8 cellular contexts compared by ENCODE assay signal in the genomic region with DNA sequence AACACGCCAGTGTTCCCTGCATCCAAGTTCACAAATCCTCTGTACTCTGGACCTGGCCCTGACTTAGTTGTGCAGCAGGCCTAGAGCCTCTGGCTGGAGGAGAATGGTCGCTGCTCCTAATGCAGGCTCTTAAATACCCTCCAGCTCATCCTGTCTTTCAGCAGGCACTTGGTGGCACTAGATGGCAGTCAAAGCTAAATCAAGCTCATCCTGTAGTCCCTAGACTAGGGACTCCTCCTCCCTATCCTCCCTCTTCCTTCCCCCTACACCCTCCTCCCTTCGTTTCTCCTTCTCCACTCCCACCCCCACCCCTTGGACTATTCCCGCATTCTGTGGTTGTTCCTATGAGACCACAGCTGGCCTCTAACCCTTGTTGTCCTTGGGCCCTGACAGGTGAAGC. TPM values are rescaled to one million over a fixed set of nuclear protein-coding genes. Genes with fewer than 3 reads are reported as not detected.
DNase-seq lines count a peak whose midpoint lies in the region; TF ChIP-seq lines count a peak whose summit lies in the region.

No MANE protein-coding gene starts in this region.

- H3K4me1 ChIP-seq in HEK293 (ENCODE audit: control insufficient read depth, insufficient read depth, low read length), result no peaks in the 10 kb centered on the region
- peaks cover 0 to 2% of the 10 kb centered on the region in 2 experiments; a peak in 1 of 4 replicates for H3K4me1 ChIP-seq in SK-N-SH (ENCODE audit: control insufficient read depth in 1 of 2, insufficient read depth in 2 of 2, low read depth in 1 of 2, low read length in 1 of 2)
- H3K4me1 ChIP-seq in right atrium auricular region, result peaks cover 0 to 16% of the 10 kb centered on the region in 2 donors
- H3K4me1 ChIP-seq in sigmoid colon, result no peaks in the 10 kb centered on the region

- H3K9me2 ChIP-seq in SK-N-SH, result no peaks in the 10 kb centered on the region

- H3K9ac ChIP-seq in SK-N-SH, result no peak overlapping the region

- H3K4me1 Mint-ChIP-seq in activated T-cell treated with anti-CD3 and anti-CD28 coated beads, Interleukin-2, amount 50 U/mL, for 24 hours (ENCODE audit: low read depth), result no peaks in the 10 kb centered on the region

- H3K27me3 ChIP-seq in SK-N-SH (ENCODE audit: insufficient read depth) (no peaks in the 10 kb centered on the region), right atrium auricular region (no peaks in the 10 kb centered on the region), sigmoid colon (no peaks in the 10 kb centered on the region)

- no peak overlapping the region for H3K4me2 ChIP-seq in SK-N-SH

- peak; percentile 72 for TF ChIP-seq RAD21 in SK-N-SH (IDR thresholded peaks at IDR 0.05; ENCODE audit: low read length)

- DNase-seq in AG04449 (ENCODE audit: low read depth, low spot score) (no peak), SK-N-SH (peak; percentile 58), right atrium auricular region (ENCODE audit: low spot score) (no peak), sigmoid colon (no peak), posterior vena cava (ENCODE audit: low spot score) (no peak)
- no peak for DNase-seq in stimulated activated CD4-positive, alpha-beta T cell treated with anti-CD3 and anti-CD28 coated beads, Interleukin-2, amount 100 ng/mL, for 48 hours
- DNase-seq in activated T-cell treated with anti-CD3 and anti-CD28 coated beads, Interleukin-2, amount 50 U/mL, for 24 hours, result no peak

- TF ChIP-seq CTCF in AG04449 (IDR thresholded peaks at IDR 0.05; ENCODE audit: insufficient read depth, low read length, missing control alignments) (peak; percentile 27), HEK293 (tag by site-specific recombination; IDR thresholded peaks at IDR 0.05) (peak; percentile 84), SK-N-SH (IDR thresholded peaks at IDR 0.05) (peak; percentile 30), right atrium auricular region (IDR thresholded peaks at IDR 0.05) (peak in 1 of 2 donors; percentile 34), sigmoid colon (IDR thresholded peaks at IDR 0.05) (peak in 1 of 4 experiments; percentile 13)

- intact Hi-C loops in sigmoid colon (cut with DNase I) (loop anchor here (10.0 kb wide), 1 partner anchor 631 kb away; no protein-coding TSS in a partner anchor), posterior vena cava (cut with DNase I) (no loop called here)

- no peaks in the 10 kb centered on the region for H3K36me3 Mint-ChIP-seq in activated T-cell treated with anti-CD3 and anti-CD28 coated beads, Interleukin-2, amount 50 U/mL, for 24 hours (ENCODE audit: low read depth)

- no peaks in the 10 kb centered on the region for H3F3A ChIP-seq in SK-N-SH (replicated peaks; ENCODE audit: insufficient read depth)

- no peak overlapping the region for H3K4me3 Mint-ChIP-seq in activated T-cell treated with anti-CD3 and anti-CD28 coated beads, Interleukin-2, amount 50 U/mL, for 24 hours

- H2AFZ ChIP-seq in SK-N-SH (ENCODE audit: low read depth), result no peak overlapping the region

- CTCF ChIA-PET in AG04449 (lab: Yijun Ruan, JAX), result interaction anchor here (0.9 kb wide), 1 partner anchor 117 kb away, joined by 3 read pairs; no protein-coding TSS in a partner anchor
- CTCF ChIA-PET in HEK293 (lab: Yijun Ruan, JAX), result interaction anchor here (0.6 to 2.2 kb wide), 10 partner anchors 42 to 917 kb away, joined by 3 to 23 read pairs (median 3); partner anchors contain the start of gene MTR
- CTCF ChIA-PET in SK-N-SH (lab: Yijun Ruan, JAX), result interaction anchor here (0.6 to 2.7 kb wide), 11 partner anchors 10 to 809 kb away, joined by 3 to 14 read pairs (median 4); partner anchors contain the start of gene RYR2

- H3K4me3 ChIP-seq in AG04449 (ENCODE audit: low read depth, low read length) (no peak overlapping the region), HEK293 (ENCODE audit: low read depth, low read length) (no peak overlapping the region), SK-N-SH (ENCODE audit: low read depth in 2 of 2, low read length in 1 of 2) (no peak overlapping the region), right atrium auricular region (no peak overlapping the region), sigmoid colon (no peak overlapping the region)

- H3K9me3 ChIP-seq in HEK293 (ENCODE audit: control insufficient read depth, insufficient read depth, low read depth, low read length) (no peaks in the 10 kb centered on the region), SK-N-SH (no peaks in the 10 kb centered on the region), right atrium auricular region (no peaks in the 10 kb centered on the region), sigmoid colon (no peaks in the 10 kb centered on the region)

- H3K27me3 Mint-ChIP-seq in activated T-cell treated with anti-CD3 and anti-CD28 coated beads, Interleukin-2, amount 50 U/mL, for 24 hours, result peaks cover 12% of the 10 kb centered on the region

- no peak overlapping the region for H3K27ac Mint-ChIP-seq in activated T-cell treated with anti-CD3 and anti-CD28 coated beads, Interleukin-2, amount 50 U/mL, for 24 hours

- POLR2A ChIA-PET in AG04449 (lab: Yijun Ruan, JAX), result no interaction called here
- POLR2A ChIA-PET in HEK293 (lab: Yijun Ruan, JAX), result interaction anchor here (1.5 kb wide), 1 partner anchor 41 kb away, joined by 3 read pairs; the partner anchor contains the start of gene MTR
- POLR2A ChIA-PET in SK-N-SH (lab: Yijun Ruan, JAX), result no interaction called here

- H3K36me3 ChIP-seq in HEK293 (ENCODE audit: control insufficient read depth in 2 of 2, insufficient read depth in 1 of 2, low read length in 2 of 2), result peaks cover 9 to 63% of the 10 kb centered on the region in 2 experiments; a peak in 2 of 3 replicates
- no peaks in the 10 kb centered on the region for H3K36me3 ChIP-seq in SK-N-SH (replicated peaks in 1 of 2; ENCODE audit: control insufficient read depth in 1 of 2, insufficient read depth in 2 of 2, low read length in 1 of 2)
- H3K36me3 ChIP-seq in right atrium auricular region, result peaks cover 82% of the 10 kb centered on the region
- H3K36me3 ChIP-seq in sigmoid colon, result no peaks in the 10 kb centered on the region

- no peaks in the 10 kb centered on the region for H3K9me3 Mint-ChIP-seq in activated T-cell treated with anti-CD3 and anti-CD28 coated beads, Interleukin-2, amount 50 U/mL, for 24 hours

- H4K20me1 ChIP-seq in SK-N-SH (ENCODE audit: insufficient read depth), result no peaks in the 10 kb centered on the region

- TF ChIP-seq EP300 in SK-N-SH (IDR thresholded peaks at IDR 0.05; ENCODE audit: borderline replicate concordance in 1 of 2, low read depth in 1 of 2, low read length in 1 of 2) (no peak), sigmoid colon (IDR thresholded peaks at IDR 0.05) (no peak)

- 68% methylated on average over 4 of the region's 4 CpGs for WGBS in SK-N-SH (ENCODE audit: low lambda C conversion rate)
- 46 to 66% methylated on average over 4 of the region's 4 CpGs for WGBS in sigmoid colon, 2 donors

- no peaks in the 10 kb centered on the region for H3K79me2 ChIP-seq in SK-N-SH (ENCODE audit: insufficient read depth)

- TF ChIP-seq POLR2A in sigmoid colon (IDR thresholded peaks at IDR 0.05), result no peak

- H3K27ac ChIP-seq in HEK293 (ENCODE audit: extremely low read depth, low read depth, low read length) (no peak overlapping the region), SK-N-SH (ENCODE audit: low read depth in 2 of 2, low read length in 1 of 2) (no peak overlapping the region), right atrium auricular region (peak overlapping the region; percentile 47 to 69), sigmoid colon (no peak overlapping the region)

TF ChIP-seq in HEK293, 187 proteins besides CTCF, POLR2A, EP300 and RAD21 (continues in another document):
- TF ChIP-seq, protein P1, sequence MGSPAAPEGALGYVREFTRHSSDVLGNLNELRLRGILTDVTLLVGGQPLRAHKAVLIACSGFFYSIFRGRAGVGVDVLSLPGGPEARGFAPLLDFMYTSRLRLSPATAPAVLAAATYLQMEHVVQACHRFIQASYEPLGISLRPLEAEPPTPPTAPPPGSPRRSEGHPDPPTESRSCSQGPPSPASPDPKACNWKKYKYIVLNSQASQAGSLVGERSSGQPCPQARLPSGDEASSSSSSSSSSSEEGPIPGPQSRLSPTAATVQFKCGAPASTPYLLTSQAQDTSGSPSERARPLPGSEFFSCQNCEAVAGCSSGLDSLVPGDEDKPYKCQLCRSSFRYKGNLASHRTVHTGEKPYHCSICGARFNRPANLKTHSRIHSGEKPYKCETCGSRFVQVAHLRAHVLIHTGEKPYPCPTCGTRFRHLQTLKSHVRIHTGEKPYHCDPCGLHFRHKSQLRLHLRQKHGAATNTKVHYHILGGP (tag by site-specific recombination; IDR thresholded peaks at IDR 0.05), result no peak

TF ChIP-seq in SK-N-SH, 30 proteins besides CTCF, POLR2A, EP300 and RAD21 (continues in another document):
- peak; percentile 34; the same call in 1 of the 2 replicates for TF ChIP-seq SMC3 (IDR thresholded peaks at IDR 0.05; ENCODE audit: low read depth, low read length)
- TF ChIP-seq, protein P2, sequence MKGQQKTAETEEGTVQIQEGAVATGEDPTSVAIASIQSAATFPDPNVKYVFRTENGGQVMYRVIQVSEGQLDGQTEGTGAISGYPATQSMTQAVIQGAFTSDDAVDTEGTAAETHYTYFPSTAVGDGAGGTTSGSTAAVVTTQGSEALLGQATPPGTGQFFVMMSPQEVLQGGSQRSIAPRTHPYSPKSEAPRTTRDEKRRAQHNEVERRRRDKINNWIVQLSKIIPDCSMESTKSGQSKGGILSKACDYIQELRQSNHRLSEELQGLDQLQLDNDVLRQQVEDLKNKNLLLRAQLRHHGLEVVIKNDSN (IDR thresholded peaks at IDR 0.05; ENCODE audit: borderline replicate concordance, low read depth), result no peak
- TF ChIP-seq, protein P3, sequence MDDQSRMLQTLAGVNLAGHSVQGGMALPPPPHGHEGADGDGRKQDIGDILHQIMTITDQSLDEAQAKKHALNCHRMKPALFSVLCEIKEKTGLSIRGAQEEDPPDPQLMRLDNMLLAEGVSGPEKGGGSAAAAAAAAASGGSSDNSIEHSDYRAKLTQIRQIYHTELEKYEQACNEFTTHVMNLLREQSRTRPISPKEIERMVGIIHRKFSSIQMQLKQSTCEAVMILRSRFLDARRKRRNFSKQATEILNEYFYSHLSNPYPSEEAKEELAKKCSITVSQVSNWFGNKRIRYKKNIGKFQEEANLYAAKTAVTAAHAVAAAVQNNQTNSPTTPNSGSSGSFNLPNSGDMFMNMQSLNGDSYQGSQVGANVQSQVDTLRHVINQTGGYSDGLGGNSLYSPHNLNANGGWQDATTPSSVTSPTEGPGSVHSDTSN (IDR thresholded peaks at IDR 0.05), result no peak

RNA-seq across cellular contexts. Expression of gene MTR, which starts 41.5 kb away (rescaled TPM):
- 5.4 and 7.3 TPM in 2 replicates for polyA plus RNA-seq in SK-N-SH (2012; rRNA removed)
- polyA plus RNA-seq in SK-N-SH (2012; cell fraction: cytosol; rRNA removed), result 5.5 and 5.6 TPM in 2 replicates
- polyA plus RNA-seq in SK-N-SH (2012; cell fraction: nucleus; rRNA removed), result 12.2 and 17.0 TPM in 2 replicates
- total RNA-seq in right atrium auricular region, result 10 to 100 TPM; 21.8 to 30.4 TPM
- 10 to 100 TPM; 28.2 to 38.4 (median 30.7) TPM for total RNA-seq in sigmoid colon
- 1 to 10 TPM; 1.2 to 6.8 (median 1.8) TPM for polyA plus RNA-seq in sigmoid colon
- 10 to 100 TPM; 44.2 to 47.6 TPM for total RNA-seq in posterior vena cava

Comparison
In these comparisons a context has a peak if more than half of its experiments do, and no peak if none do; other contexts are left out.
1. H3K27ac ChIP-seq: peak in right atrium auricular region (2 of 2); none in HEK293 (single experiment), SK-N-SH (0 of 2) and sigmoid colon (0 of 4).